ENCODE assay signal across 9 cellular contexts in the genomic region with DNA sequence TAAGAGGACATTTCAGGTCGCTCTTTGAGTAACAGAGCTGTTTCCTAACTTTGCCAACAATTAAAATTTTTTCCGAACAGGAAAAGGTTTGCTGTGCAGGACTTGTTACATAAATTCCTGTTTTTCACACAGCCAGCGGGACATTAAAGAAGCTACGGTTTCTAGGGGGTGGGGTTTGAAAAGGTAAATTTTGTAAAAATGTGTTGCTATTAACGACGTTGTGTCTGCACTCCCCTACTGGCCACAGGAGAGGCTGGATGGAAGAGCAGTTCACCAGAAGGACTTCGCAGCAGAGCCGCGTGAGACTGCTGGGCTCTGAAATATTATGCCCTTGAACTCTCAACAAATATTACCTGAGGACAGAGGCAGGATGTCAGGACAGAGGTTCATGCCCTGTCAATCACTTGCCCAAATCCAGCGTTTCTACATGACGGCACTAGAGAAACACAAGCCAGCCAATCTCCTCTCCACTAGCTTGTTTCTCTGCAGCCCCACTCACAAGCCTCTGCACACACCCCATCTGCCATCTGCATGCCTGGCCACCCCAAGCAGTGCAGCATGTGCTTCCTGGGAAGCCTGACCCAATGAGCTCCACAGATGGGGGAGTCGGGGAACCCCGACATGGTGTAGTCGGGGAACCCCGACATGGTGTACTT.
A peak's percentile ranks its signal among the peaks of the same experiment; 100 is the strongest.
DNase-seq lines count a peak whose midpoint lies in the region; ATAC-seq and TF ChIP-seq lines count a peak whose summit lies in the region.
"Had no signal": no experiment of that assay in that cellular context is flagged by ENCODE, and none has a peak within 500 bp of the region (broad histone marks: within the 10 kb centered on the region; RNA-seq: fewer than 3 reads in every experiment).

No MANE protein-coding gene starts in this region.

- ATAC-seq in GM18861 (IDR thresholded peaks at IDR 0.05; ENCODE audit: unreplicated experiment) (peak; percentile 45), esophagus mucosa (peak; percentile 9)

- no peak for TF ChIP-seq CTCF in suprapubic skin (IDR thresholded peaks at IDR 0.05)

- TF ChIP-seq EP300 in suprapubic skin (IDR thresholded peaks at IDR 0.05): no peak

- no peak overlapping the region for H3K4me3 ChIP-seq in SJCRH30
- H3K4me3 ChIP-seq in suprapubic skin: no peak overlapping the region

- H3K36me3 ChIP-seq in SJCRH30: peaks cover 30% of the 10 kb centered on the region
- H3K36me3 ChIP-seq in suprapubic skin: peaks cover 10% of the 10 kb centered on the region

- H3K9me3 ChIP-seq in SJCRH30 (replicated peaks): no peaks in the 10 kb centered on the region
- no peaks in the 10 kb centered on the region for H3K9me3 ChIP-seq in suprapubic skin

- WGBS in suprapubic skin: 60% methylated on average over 15 of the region's 15 CpGs

- no peak for TF ChIP-seq POLR2A in suprapubic skin (IDR thresholded peaks at IDR 0.05)

- DNase-seq in HuH-7 (ENCODE audit: low spot score): peak; percentile 19
- peak; percentile 57 for DNase-seq in pulmonary artery endothelial cell (ENCODE audit: low read depth, low spot score)
- no peak for DNase-seq in 8988T
- DNase-seq in DMS53 (lab: John Stamatoyannopoulos, UW): no peak
- DNase-seq in SJCRH30: no peak
- no peak for DNase-seq in suprapubic skin (ENCODE audit: low spot score in 2 of 2)
- DNase-seq: small intestine had no signal

- H3K27me3 ChIP-seq in SJCRH30 (no peaks in the 10 kb centered on the region), suprapubic skin (no peaks in the 10 kb centered on the region)

- H3K27ac ChIP-seq in SJCRH30 (no peak overlapping the region), suprapubic skin (no peak overlapping the region)

- H3K4me1 ChIP-seq in SJCRH30 (peaks cover 14% of the 10 kb centered on the region), suprapubic skin (peaks cover 49% of the 10 kb centered on the region)

Comparison
In these comparisons a context has a peak if more than half of its experiments do, and no peak if none do; other contexts are left out.
1. DNase-seq: peak in HuH-7 (single experiment) and pulmonary artery endothelial cell (single experiment); none in 8988T (single experiment), DMS53 (single experiment), SJCRH30 (0 of 2) and suprapubic skin (0 of 2).